ENCODE assay signal across 15 cellular contexts in the genomic region with DNA sequence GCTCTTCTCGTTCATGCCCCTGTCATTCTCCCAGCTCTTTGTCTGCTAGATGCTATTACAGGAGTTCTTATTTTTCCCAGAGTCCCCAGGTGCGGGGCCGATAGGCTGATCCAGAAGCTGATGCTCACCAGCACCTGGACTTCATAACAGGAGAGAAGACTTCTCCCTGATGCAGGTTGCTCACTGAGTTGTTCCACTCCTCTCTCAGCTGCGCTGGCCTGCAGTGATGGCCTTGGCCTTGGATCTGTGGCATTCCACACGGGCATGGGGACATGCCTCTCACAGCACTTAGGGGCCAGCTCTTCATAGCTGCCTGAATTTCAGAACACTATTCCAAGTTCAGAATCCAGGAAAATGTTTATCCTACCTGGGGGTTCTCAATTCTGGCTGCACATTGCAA. TPM values are rescaled to one million over a fixed set of nuclear protein-coding genes. Genes with fewer than 3 reads are reported as not detected.
A peak's percentile ranks its signal among the peaks of the same experiment; 100 is the strongest.
DNase-seq lines count a peak whose midpoint lies in the region; ATAC-seq and TF ChIP-seq lines count a peak whose summit lies in the region.
"Had no signal": no experiment of that assay in that cellular context is flagged by ENCODE, and none has a peak within 500 bp of the region (broad histone marks: within the 10 kb centered on the region; RNA-seq: fewer than 3 reads in every experiment).

No MANE protein-coding gene starts in this region.

- DNase-seq in OCI-LY7 (ENCODE audit: low spot score) (peak; percentile 37), memory B cell (ENCODE audit: low spot score in 2 of 2) (no peak)
- DNase-seq: DMS53, GF-D8, GOT3, H9, KG1 had no signal

- TF ChIP-seq POLR2A in GM18505 (IDR thresholded peaks at IDR 0.05; ENCODE audit: borderline replicate concordance, extremely low read depth, insufficient read depth, insufficient read length): no peak

- H3K4me1 Mint-ChIP-seq in memory B cell: peaks cover 18% of the 10 kb centered on the region
- H3K4me1 Mint-ChIP-seq: CD4-positive, CD25-positive, alpha-beta regulatory T cell; H9 had no signal

- H3K27me3 Mint-ChIP-seq in memory B cell: no peaks in the 10 kb centered on the region
- H3K27me3 Mint-ChIP-seq: CD4-positive, CD25-positive, alpha-beta regulatory T cell had no signal

- no peaks in the 10 kb centered on the region for H3K36me3 Mint-ChIP-seq in memory B cell
- H3K36me3 Mint-ChIP-seq: CD4-positive, CD25-positive, alpha-beta regulatory T cell; IgD-negative memory B cell had no signal

- H3K4me3 Mint-ChIP-seq in memory B cell: peak overlapping the region; percentile 28
- H3K4me3 Mint-ChIP-seq: CD4-positive, CD25-positive, alpha-beta regulatory T cell; H9 had no signal

- H3K9me2 ChIP-seq in OCI-LY7 (ENCODE audit: insufficient read depth, low read length): no peaks in the 10 kb centered on the region

- H3K27ac Mint-ChIP-seq in memory B cell: no peak overlapping the region
- H3K27ac Mint-ChIP-seq: CD4-positive, CD25-positive, alpha-beta regulatory T cell; H9; IgD-negative memory B cell had no signal

- peak; percentile 1 for ATAC-seq in GM18498 (IDR thresholded peaks at IDR 0.05; ENCODE audit: unreplicated experiment)
- no peak for ATAC-seq in memory B cell (ENCODE audit: low read depth)
- ATAC-seq in GM19351 (IDR thresholded peaks at IDR 0.05; ENCODE audit: unreplicated experiment): no peak
- no peak for ATAC-seq in GM19324 (IDR thresholded peaks at IDR 0.05; ENCODE audit: low FRiP score, unreplicated experiment)
- no peak for ATAC-seq in HG02852 (IDR thresholded peaks at IDR 0.05; ENCODE audit: unreplicated experiment)
- no peak for ATAC-seq in GM18505 (IDR thresholded peaks at IDR 0.05; ENCODE audit: unreplicated experiment)
- ATAC-seq: A549 had no signal

- peaks cover 7% of the 10 kb centered on the region for H3K36me3 ChIP-seq in OCI-LY7 (ENCODE audit: insufficient read depth, low read length)

- H3K4me1 ChIP-seq in OCI-LY7 (ENCODE audit: insufficient read depth, low read length, poor library complexity, severe bottlenecking): peaks cover 87% of the 10 kb centered on the region

- intact Hi-C loops in OCI-LY7 (cut with micrococcal nuclease; ENCODE audit: unreplicated experiment): loop anchor here (1.0 to 10.0 kb wide), 2 partner anchors 46 to 1333 kb away; a partner anchor contains a TSS

- H3K4me2 ChIP-seq in OCI-LY7 (ENCODE audit: low read length): peak overlapping the region; percentile 76
- H3K4me2 ChIP-seq: A549 had no signal

- H3K79me2 ChIP-seq in OCI-LY7 (ENCODE audit: insufficient read depth, low read depth, low read length): no peaks in the 10 kb centered on the region

- no peak for TF ChIP-seq CTCF in OCI-LY7 (conservative IDR thresholded peaks at IDR 0.05; ENCODE audit: low read length)

- H3K9me3 ChIP-seq in OCI-LY7 (ENCODE audit: low read length): peaks cover 11% of the 10 kb centered on the region; the same call in 1 of the 2 replicates
- H3K9me3 ChIP-seq: A549 had no signal

- H2AFZ ChIP-seq in OCI-LY7 (ENCODE audit: low read length): peak overlapping the region; percentile 53

- CTCF ChIA-PET in OCI-LY7 (lab: Charles Lee; ENCODE audit: unreplicated experiment): interaction anchor here (0.6 to 1.6 kb wide), 10 partner anchors 8 to 327 kb away, joined by 3 to 9 read pairs (median 4); no protein-coding TSS in a partner anchor

- H3K4me3 ChIP-seq in OCI-LY7 (ENCODE audit: low read depth, low read length, poor library complexity, severe bottlenecking): peak overlapping the region; percentile 47
- H3K4me3 ChIP-seq: A549 had no signal

- no peaks in the 10 kb centered on the region for H3K9me3 Mint-ChIP-seq in memory B cell
- H3K9me3 Mint-ChIP-seq: CD4-positive, CD25-positive, alpha-beta regulatory T cell; H9 had no signal

- BruUV-seq in OCI-LY7 (replicated peaks; lab: Mats Ljungman, UMichigan): no TSS peak

- H4K20me1 ChIP-seq in OCI-LY7 (ENCODE audit: insufficient read depth, low read length): no peaks in the 10 kb centered on the region

- POLR2A ChIA-PET in OCI-LY7 (lab: Charles Lee): interaction anchor here (0.5 to 7.4 kb wide), 24 partner anchors 9 to 446 kb away, joined by 3 to 58 read pairs (median 6); a partner anchor contains a TSS

- H3K27ac ChIP-seq in OCI-LY7 (ENCODE audit: low read depth, low read length, poor library complexity, severe bottlenecking): peak overlapping the region; percentile 96
- H3K27ac ChIP-seq: A549 had no signal

RNA-seq across cellular contexts. Expression of a gene that starts 7.1 kb away (rescaled TPM):
- 280 and 319 TPM in 2 replicates for total RNA-seq in OCI-LY7 (2014; rRNA removed; shearing (Covaris generic))
- 312 and 363 TPM in 2 replicates for total RNA-seq in OCI-LY7 (2022)
